In the genomic region with DNA sequence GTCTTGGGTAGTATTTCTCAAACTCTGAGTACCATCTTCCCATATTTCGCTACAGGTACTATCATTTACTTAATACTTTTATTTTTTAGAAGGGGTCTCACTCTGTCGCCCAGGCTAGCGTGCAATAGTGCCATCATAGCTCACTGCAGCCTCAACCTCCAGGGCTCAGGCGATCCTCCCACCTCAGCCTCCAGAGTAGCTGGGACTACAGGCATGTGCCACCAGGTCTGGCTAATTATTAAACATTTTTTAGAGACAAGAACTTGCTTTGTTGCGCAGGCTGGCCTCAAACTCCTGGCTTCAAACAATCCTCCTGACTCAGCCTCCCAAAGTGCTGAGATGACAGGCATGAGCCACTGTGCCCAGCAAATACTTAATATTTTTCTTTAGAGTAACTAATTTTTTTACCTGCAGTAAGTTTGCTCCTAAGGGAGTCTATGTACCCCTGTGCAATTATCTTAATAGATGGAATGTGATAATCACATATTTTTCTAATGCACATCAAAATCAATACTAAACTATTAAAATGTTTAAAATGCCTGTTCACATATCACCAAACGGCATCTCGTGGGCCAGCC, we compare ENCODE assay signal across 1 cellular context.
TF ChIP-seq lines count a peak whose summit lies in the region.

No MANE protein-coding gene starts in this region.

TF ChIP-seq in HepG2, 621 proteins besides CTCF, POLR2A, EP300 and RAD21:
- TF ChIP-seq, protein P1, sequence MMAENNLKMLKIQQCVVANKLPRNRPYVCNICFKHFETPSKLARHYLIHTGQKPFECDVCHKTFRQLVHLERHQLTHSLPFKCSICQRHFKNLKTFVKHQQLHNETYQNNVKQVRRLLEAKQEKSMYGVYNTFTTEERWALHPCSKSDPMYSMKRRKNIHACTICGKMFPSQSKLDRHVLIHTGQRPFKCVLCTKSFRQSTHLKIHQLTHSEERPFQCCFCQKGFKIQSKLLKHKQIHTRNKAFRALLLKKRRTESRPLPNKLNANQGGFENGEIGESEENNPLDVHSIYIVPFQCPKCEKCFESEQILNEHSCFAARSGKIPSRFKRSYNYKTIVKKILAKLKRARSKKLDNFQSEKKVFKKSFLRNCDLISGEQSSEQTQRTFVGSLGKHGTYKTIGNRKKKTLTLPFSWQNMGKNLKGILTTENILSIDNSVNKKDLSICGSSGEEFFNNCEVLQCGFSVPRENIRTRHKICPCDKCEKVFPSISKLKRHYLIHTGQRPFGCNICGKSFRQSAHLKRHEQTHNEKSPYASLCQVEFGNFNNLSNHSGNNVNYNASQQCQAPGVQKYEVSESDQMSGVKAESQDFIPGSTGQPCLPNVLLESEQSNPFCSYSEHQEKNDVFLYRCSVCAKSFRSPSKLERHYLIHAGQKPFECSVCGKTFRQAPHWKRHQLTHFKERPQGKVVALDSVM (CRISPR knock-in tag; IDR thresholded peaks at IDR 0.05), result peak; percentile 89
- no peak for TF ChIP-seq KDM5A (IDR thresholded peaks at IDR 0.05; ENCODE audit: borderline replicate concordance, low read length)
